ENCODE assay signal across 25 cellular contexts in the genomic region with DNA sequence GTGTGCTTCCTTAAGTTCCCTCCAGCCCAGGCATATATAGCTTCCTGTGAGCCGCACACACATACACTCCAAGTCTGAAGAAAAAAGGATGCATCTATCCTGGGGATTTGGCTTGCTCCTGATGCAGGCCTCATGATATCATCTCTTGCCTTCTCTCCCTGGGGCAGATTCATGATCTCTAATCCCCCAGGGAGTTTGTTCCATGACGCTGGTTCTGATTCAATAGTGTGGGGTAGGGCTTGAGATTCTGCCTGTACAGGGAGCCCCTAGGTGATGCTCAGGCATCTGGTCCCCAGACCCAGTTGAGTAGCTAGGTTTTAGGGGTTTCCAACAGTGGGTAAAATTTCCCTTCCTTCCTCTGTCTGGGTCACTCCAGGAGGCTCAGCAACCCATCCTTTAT. TPM values are rescaled to one million over a fixed set of nuclear protein-coding genes. Genes with fewer than 3 reads are reported as not detected.
DNase-seq lines count a peak whose midpoint lies in the region; ATAC-seq, FAIRE-seq and TF ChIP-seq lines count a peak whose summit lies in the region.
"Had no signal": no experiment of that assay in that cellular context is flagged by ENCODE, and none has a peak within 500 bp of the region (broad histone marks: within the 10 kb centered on the region; RNA-seq: fewer than 3 reads in every experiment).

No MANE protein-coding gene starts in this region.

- WGBS in liver: 27% methylated on average over 2 of the region's 2 CpGs
- WGBS in HepG2 (ENCODE audit: low lambda C conversion rate): 50% methylated on average over 2 of the region's 2 CpGs
- WGBS in thymus: 94% methylated on average over 2 of the region's 2 CpGs

- H3K9me3 Mint-ChIP-seq in astrocyte (ENCODE audit: unreplicated experiment): no peaks in the 10 kb centered on the region
- H3K9me3 Mint-ChIP-seq: H9, IgD-negative memory B cell had no signal

- peak overlapping the region; percentile 92 for H3K27ac Mint-ChIP-seq in astrocyte (ENCODE audit: unreplicated experiment)
- H3K27ac Mint-ChIP-seq: H9, IgD-negative memory B cell had no signal

- ATAC-seq in HepG2: no peak
- ATAC-seq in PC-3: peak; percentile 42
- ATAC-seq in HG03571 (IDR thresholded peaks at IDR 0.05; ENCODE audit: unreplicated experiment): no peak
- ATAC-seq in HG03196 (IDR thresholded peaks at IDR 0.05; ENCODE audit: unreplicated experiment): no peak

- H3K79me2 ChIP-seq in HepG2 (ENCODE audit: insufficient read depth, low read length) (no peaks in the 10 kb centered on the region), PC-3 (ENCODE audit: low read length) (no peaks in the 10 kb centered on the region), astrocyte (ENCODE audit: insufficient read depth, low read length) (no peaks in the 10 kb centered on the region)

- TF ChIP-seq EP300 in HepG2 (IDR thresholded peaks at IDR 0.05; ENCODE audit: low read depth in 2 of 2, low read length in 2 of 2) (no peak), HepG2 (CRISPR knock-in tag; IDR thresholded peaks at IDR 0.05; ENCODE audit: borderline replicate concordance) (no peak)

- H3K4me1 ChIP-seq in liver (ENCODE audit: control insufficient read depth in 4 of 4, insufficient read depth in 4 of 4, low read length in 3 of 4) (peaks cover 2 to 46% (median 39%) of the 10 kb centered on the region in 4 donors), HepG2 (ENCODE audit: insufficient read depth, low read length) (peaks cover 39% of the 10 kb centered on the region), PC-3 (ENCODE audit: insufficient read depth, low read length) (no peaks in the 10 kb centered on the region; the same call in 1 of the 2 replicates), astrocyte (ENCODE audit: insufficient read depth, low read length) (no peaks in the 10 kb centered on the region), thymus (ENCODE audit: control insufficient read depth, insufficient read depth, low read length) (peaks cover 13% of the 10 kb centered on the region)

- no peak for TF ChIP-seq CTCF in liver (IDR thresholded peaks at IDR 0.05; ENCODE audit: low read depth, low read length, missing input control)
- TF ChIP-seq CTCF in HepG2 (CRISPR knock-in tag; IDR thresholded peaks at IDR 0.05): no peak
- no peak for TF ChIP-seq CTCF in PC-3 (conservative IDR thresholded peaks at IDR 0.05; ENCODE audit: low read depth, low read length)
- TF ChIP-seq CTCF in astrocyte (IDR thresholded peaks at IDR 0.05; ENCODE audit: insufficient read depth, low read depth, low read length): no peak

- no peak for TF ChIP-seq POLR2A in HepG2 (IDR thresholded peaks at IDR 0.05; ENCODE audit: insufficient read depth in 1 of 2, low read depth in 2 of 2, low read length in 2 of 2)

- H3K27ac ChIP-seq in liver (ENCODE audit: low read depth in 1 of 2, low read length in 2 of 2) (peak overlapping the region; percentile 75 to 82), HepG2 (ENCODE audit: extremely low read length, insufficient read depth, low read length) (no peak overlapping the region), PC-3 (ENCODE audit: low read length) (no peak overlapping the region), astrocyte (ENCODE audit: low read depth, low read length) (no peak overlapping the region), thymus (ENCODE audit: low read depth) (no peak overlapping the region)
- H3K27ac ChIP-seq: PC-9, RWPE1 had no signal

- no peaks in the 10 kb centered on the region for H3K27me3 ChIP-seq in liver (ENCODE audit: control insufficient read depth in 4 of 4, insufficient read depth in 4 of 4, low read length in 3 of 4)
- no peaks in the 10 kb centered on the region; a peak in 1 of 5 replicates for H3K27me3 ChIP-seq in HepG2 (ENCODE audit: control insufficient read depth in 1 of 2, insufficient read depth in 2 of 2, low read length in 2 of 2)
- H3K27me3 ChIP-seq in PC-3 (ENCODE audit: low read length): no peaks in the 10 kb centered on the region
- H3K27me3 ChIP-seq in astrocyte (ENCODE audit: insufficient read depth, low read length): peaks cover 2% of the 10 kb centered on the region
- H3K27me3 ChIP-seq in thymus (ENCODE audit: control insufficient read depth, insufficient read depth): no peaks in the 10 kb centered on the region

- peak overlapping the region; percentile 67 to 91 for H3K9ac ChIP-seq in liver (ENCODE audit: low read depth in 1 of 2, low read length in 2 of 2)
- H3K9ac ChIP-seq in HepG2 (ENCODE audit: insufficient read depth, low read depth, low read length): no peak overlapping the region
- no peak overlapping the region for H3K9ac ChIP-seq in PC-3 (ENCODE audit: low read length)
- no peak overlapping the region for H3K9ac ChIP-seq in astrocyte (ENCODE audit: low read length)

- H2AFZ ChIP-seq in HepG2 (ENCODE audit: low read length) (no peak overlapping the region), PC-3 (ENCODE audit: low read length) (no peak overlapping the region), astrocyte (ENCODE audit: low read depth, low read length) (no peak overlapping the region)
- H2AFZ ChIP-seq: PC-9 had no signal

- H4K20me1 ChIP-seq in HepG2 (ENCODE audit: insufficient read depth, low read length): no peaks in the 10 kb centered on the region
- H4K20me1 ChIP-seq in PC-3 (ENCODE audit: low read length): no peaks in the 10 kb centered on the region
- H4K20me1 ChIP-seq in astrocyte (ENCODE audit: insufficient read depth, low read length): no peaks in the 10 kb centered on the region

- no peaks in the 10 kb centered on the region for H3F3A ChIP-seq in PC-3 (ENCODE audit: low read length, unreplicated experiment)

- intact Hi-C loops in HepG2 (cut with micrococcal nuclease; ENCODE audit: unreplicated experiment): no loop called here
- intact Hi-C loops in PC-3 (cut with micrococcal nuclease): no loop called here

- POLR2A ChIA-PET in HepG2 (lab: Yijun Ruan, JAX) (interaction anchor here (1.3 kb wide), 1 partner anchor 118 kb away, joined by 3 read pairs; no protein-coding TSS in a partner anchor), PC-3 (lab: Charles Lee; ENCODE audit: unreplicated experiment) (interaction anchor here (0.6 kb wide), 1 partner anchor 39 kb away, joined by 4 read pairs; no protein-coding TSS in a partner anchor)

- peaks cover 23% of the 10 kb centered on the region for H3K4me1 Mint-ChIP-seq in astrocyte (ENCODE audit: low read depth, unreplicated experiment)

- in situ Hi-C loops in HepG2 (cut with HindIII; ENCODE audit: extremely low pct_ligation_motif_present, low pct_unique_long_range_greater_than_20kb): no loop called here

- DNase-seq in HepG2 (ENCODE audit: low spot score) (no peak), PC-3 (no peak), astrocyte (ENCODE audit: low read depth) (no peak), epidermal melanocyte (ENCODE audit: insufficient read length, low spot score) (no peak)
- DNase-seq: C1 segment of cervical spinal cord, DMS79 treated with DMSO at 0.1 percent for 48 hours, H9, Karpas-422, MM.1S, NCI-H1092, NCI-H1436 treated with DMSO at 0.1 percent for 48 hours, NCI-H2029 treated with DMSO at 0.1 percent for 48 hours, NCI-H2171 treated with DMSO at 0.1 percent for 48 hours, NCI-H446 treated with DMSO at 0.1 percent for 48 hours, PC-9, SIG-M5 had no signal

- no peak for TF ChIP-seq RAD21 in liver (IDR thresholded peaks at IDR 0.05)
- TF ChIP-seq RAD21 in HepG2 (CRISPR knock-in tag; IDR thresholded peaks at IDR 0.05): no peak

- H3K4me2 ChIP-seq in HepG2 (ENCODE audit: low read depth, low read length) (no peak overlapping the region), PC-3 (ENCODE audit: low read length) (no peak overlapping the region), astrocyte (ENCODE audit: low read length) (no peak overlapping the region)
- H3K4me2 ChIP-seq: PC-9 had no signal

- no peaks in the 10 kb centered on the region for H3K9me3 ChIP-seq in liver (ENCODE audit: control insufficient read depth in 4 of 4, low read length in 3 of 4)
- no peaks in the 10 kb centered on the region for H3K9me3 ChIP-seq in HepG2 (ENCODE audit: low read length)
- H3K9me3 ChIP-seq in PC-3 (ENCODE audit: low read length): no peaks in the 10 kb centered on the region
- peaks cover 3% of the 10 kb centered on the region for H3K9me3 ChIP-seq in astrocyte (ENCODE audit: insufficient read depth, low read depth, low read length)
- H3K9me3 ChIP-seq in thymus (ENCODE audit: control insufficient read depth): no peaks in the 10 kb centered on the region

- CTCF ChIA-PET in HepG2 (lab: Yijun Ruan, JAX; ENCODE audit: low intra/inter-chr PET ratio, low total read pairs) (no interaction called here), PC-3 (lab: Charles Lee) (interaction anchor here (0.6 kb wide), 1 partner anchor 19 kb away, joined by 3 read pairs; no protein-coding TSS in a partner anchor)

- H3K36me3 ChIP-seq in liver (ENCODE audit: control insufficient read depth in 4 of 4, insufficient read depth in 3 of 4, low read depth in 1 of 4, low read length in 3 of 4) (no peaks in the 10 kb centered on the region), HepG2 (replicated peaks in 1 of 2; ENCODE audit: control insufficient read depth in 1 of 2, insufficient read depth in 2 of 2, low read length in 2 of 2) (no peaks in the 10 kb centered on the region), PC-3 (ENCODE audit: low read depth, low read length) (no peaks in the 10 kb centered on the region), astrocyte (ENCODE audit: insufficient read depth, low read length) (no peaks in the 10 kb centered on the region), thymus (ENCODE audit: control insufficient read depth, insufficient read depth) (no peaks in the 10 kb centered on the region)

- H3K4me3 ChIP-seq in liver (ENCODE audit: low read depth in 1 of 3, low read length in 3 of 3) (peak overlapping the region; percentile 43 to 88 (median 61)), HepG2 (replicated peaks in 1 of 3; ENCODE audit: insufficient read depth in 1 of 3, low read depth in 2 of 3, low read length in 3 of 3) (no peak overlapping the region), PC-3 (ENCODE audit: low read length) (no peak overlapping the region), astrocyte (ENCODE audit: insufficient read depth, low read depth, low read length) (no peak overlapping the region), thymus (ENCODE audit: low read length) (peak overlapping the region; percentile 4)
- H3K4me3 ChIP-seq: PC-9 had no signal

- H3K27me3 Mint-ChIP-seq in astrocyte (ENCODE audit: low read depth, unreplicated experiment): peaks cover 12% of the 10 kb centered on the region
- H3K27me3 Mint-ChIP-seq: IgD-negative memory B cell had no signal

- no peaks in the 10 kb centered on the region for H3K36me3 Mint-ChIP-seq in astrocyte (ENCODE audit: low read depth, unreplicated experiment)
- H3K36me3 Mint-ChIP-seq: IgD-negative memory B cell had no signal

- H3K4me3 Mint-ChIP-seq in astrocyte (ENCODE audit: unreplicated experiment): no peak overlapping the region
- H3K4me3 Mint-ChIP-seq: H9, IgD-negative memory B cell had no signal

- FAIRE-seq in HepG2 (lab: Jason Lieb, UNC): no peak
- no peak for FAIRE-seq in astrocyte (lab: Jason Lieb, UNC)
- FAIRE-seq: A204.1, HTR-8/SVneo had no signal

- no TSS peak for BruUV-seq in HepG2 (replicated peaks; lab: Mats Ljungman, UMichigan)
- BruUV-seq in PC-3 (replicated peaks; lab: Mats Ljungman, UMichigan): no TSS peak

- H3K9me2 ChIP-seq in PC-3 (replicated peaks; ENCODE audit: low read length): no peaks in the 10 kb centered on the region

RNA-seq across cellular contexts. Expression of a gene that starts 1.5 kb away (rescaled TPM):
- 100 to 1,000 TPM in 1 of 2 donors, 10 to 100 TPM in 1; 54.8 to 190 TPM for total RNA-seq in liver
- 1,000 to 10,000 TPM in 1 of 2 donors, 100 to 1,000 TPM in 1; 224 to 1,101 TPM for polyA plus RNA-seq in liver
- 0.27 TPM in 1 of 2 replicates, not detected in the other for total RNA-seq in HepG2 (2016; rRNA removed; fragmentation: Illumina TruSeq; extraction: Trizol)
- total RNA-seq in HepG2 (2016; cell fraction: cytosol; rRNA removed; fragmentation: Illumina TruSeq; extraction: Trizol; ENCODE audit: low read depth): 0.20 TPM in 1 of 2 replicates, not detected in the other
- total RNA-seq in HepG2 (2016; cell fraction: insoluble cytoplasmic fraction; rRNA removed; fragmentation: Illumina TruSeq; extraction: Trizol): 0.25 and 0.30 TPM in 2 replicates
- 0.25 and 0.48 TPM in 2 replicates for total RNA-seq in HepG2 (2016; cell fraction: membrane; rRNA removed; fragmentation: Illumina TruSeq; extraction: Trizol)
- total RNA-seq in HepG2 (2016; cell fraction: nucleus; rRNA removed; fragmentation: Illumina TruSeq; extraction: Trizol): 1.1 and 1.4 TPM in 2 replicates
- polyA plus RNA-seq in HepG2 (2011; rRNA removed): 0.57 and 0.63 TPM in 2 replicates
- 0.17 and 0.45 TPM in 2 replicates for polyA plus RNA-seq in HepG2 (2011; cell fraction: cytosol; rRNA removed)
- polyA plus RNA-seq in HepG2 (2011; cell fraction: nucleus; rRNA removed): 0.08 and 0.21 TPM in 2 replicates
- 0.31 and 0.91 TPM in 2 replicates for polyA plus RNA-seq in HepG2 (2012)
- 0.20 and 0.59 TPM in 2 replicates for polyA plus RNA-seq in HepG2 (2016; cell fraction: cytosol; fragmentation: Illumina TruSeq; extraction: Trizol; ENCODE audit: low read depth)
- polyA plus RNA-seq in HepG2 (2016; cell fraction: insoluble cytoplasmic fraction; fragmentation: Illumina TruSeq; extraction: Trizol; ENCODE audit: low read depth): 0.09 and 0.84 TPM in 2 replicates
- polyA plus RNA-seq in HepG2 (2016; cell fraction: membrane; fragmentation: Illumina TruSeq; extraction: Trizol; ENCODE audit: low read depth): 0.81 TPM in 1 of 2 replicates, not detected in the other
- polyA plus RNA-seq in HepG2 (2016; cell fraction: nucleus; fragmentation: Illumina TruSeq; extraction: Trizol; ENCODE audit: insufficient read depth, low read depth): 0.39 and 1.5 TPM in 2 replicates
- polyA minus RNA-seq in HepG2 (2011; rRNA and poly(A)+ RNA removed; ENCODE audit: low replicate concordance): 0.23 and 0.44 TPM in 2 replicates
- not detected in 2 replicates for polyA minus RNA-seq in HepG2 (2011; cell fraction: cytosol; rRNA and poly(A)+ RNA removed)
- 0.25 and 0.52 TPM in 2 replicates for polyA minus RNA-seq in HepG2 (2011; cell fraction: nucleus; rRNA and poly(A)+ RNA removed)
- total RNA-seq in PC-3 (2014; rRNA removed): not detected in 2 replicates
- 0.99 and 1.00 TPM in 2 replicates for total RNA-seq in astrocyte
- 6.9 TPM for polyA plus RNA-seq in thymus
- total RNA-seq: G401, PC-9 had no signal
- polyA plus RNA-seq: IgD-negative memory B cell had no signal

Comparison
In these comparisons a context has a peak if more than half of its experiments do, and no peak if none do; other contexts are left out.
1. H3K27ac ChIP-seq: peak in liver (2 of 2); none in HepG2 (single experiment), PC-3 (single experiment), astrocyte (single experiment) and thymus (single experiment).
2. H3K4me3 ChIP-seq: peak in liver (3 of 3) and thymus (single experiment); none in HepG2 (0 of 3), PC-3 (single experiment) and astrocyte (single experiment).
3. H3K9ac ChIP-seq: peak in liver (2 of 2); none in HepG2 (single experiment), PC-3 (single experiment) and astrocyte (single experiment).
4. RNA of a gene that starts 1.5 kb away (total RNA-seq): 54.8 to 190 TPM in liver; 0.99 to 1.00 TPM in astrocyte, 0.20 to 1.4 TPM in HepG2 and not detected in PC-3; every median in the first group is over 10 times any median in the second.